1 cellular context compared by ENCODE assay signal in the genomic region with DNA sequence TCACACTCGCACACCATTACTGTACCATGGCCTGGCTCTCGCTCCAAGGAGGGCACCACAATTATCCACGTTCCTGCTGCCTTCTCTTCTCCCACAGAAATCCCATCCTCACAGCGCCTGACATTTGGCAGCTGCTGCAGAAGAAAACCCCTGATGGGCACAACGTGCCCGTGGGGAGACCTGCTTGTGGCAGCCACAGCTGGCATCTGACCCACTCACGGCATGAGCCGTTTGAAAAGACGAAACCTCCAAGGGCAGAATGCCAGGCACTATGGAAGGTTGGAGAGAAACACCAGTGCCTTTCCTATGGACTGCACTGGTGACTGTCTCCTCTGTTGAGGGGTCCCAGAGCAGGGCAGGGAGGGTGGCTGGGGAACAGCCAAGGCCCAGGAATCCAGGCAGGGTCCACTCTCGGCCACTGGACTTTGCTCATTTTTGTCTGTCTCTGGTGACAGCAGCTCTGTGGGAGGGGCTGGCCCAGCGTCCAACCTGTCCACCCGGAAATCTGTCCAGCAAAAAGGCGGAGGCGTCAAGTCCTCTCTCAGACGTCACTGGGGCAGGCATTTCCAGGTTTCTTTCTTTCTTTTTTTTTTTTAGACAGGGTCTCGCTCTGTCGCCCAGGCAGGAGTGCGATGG.
TF ChIP-seq lines count a peak whose summit lies in the region.

No MANE protein-coding gene starts in this region.

TF ChIP-seq in H1, 55 proteins besides CTCF, POLR2A, EP300 and RAD21:
- TF ChIP-seq KDM1A (IDR thresholded peaks at IDR 0.05; ENCODE audit: borderline replicate concordance, low read length) = no peak
- no peak for TF ChIP-seq GTF2F1 (IDR thresholded peaks at IDR 0.05; ENCODE audit: borderline replicate concordance, low read depth, low read length)
- TF ChIP-seq TEAD4 (IDR thresholded peaks at IDR 0.05; ENCODE audit: low read depth, low read length) = no peak
- TF ChIP-seq MAFK (IDR thresholded peaks at IDR 0.05; ENCODE audit: low read depth, low read length) = no peak
- no peak for TF ChIP-seq PHF8 (conservative IDR thresholded peaks at IDR 0.05; ENCODE audit: low read depth, low read length)
- no peak for TF ChIP-seq CTBP2 (IDR thresholded peaks at IDR 0.05; ENCODE audit: borderline replicate concordance, insufficient read depth, insufficient read length, low read length)
- no peak for TF ChIP-seq CHD1 (IDR thresholded peaks at IDR 0.05; ENCODE audit: low read depth, low read length)
- TF ChIP-seq RFX5 (IDR thresholded peaks at IDR 0.05; ENCODE audit: borderline replicate concordance, low read depth, low read length) = no peak
- TF ChIP-seq TCF12 (IDR thresholded peaks at IDR 0.05; ENCODE audit: low read depth, low read length) = no peak
